In the genomic region with DNA sequence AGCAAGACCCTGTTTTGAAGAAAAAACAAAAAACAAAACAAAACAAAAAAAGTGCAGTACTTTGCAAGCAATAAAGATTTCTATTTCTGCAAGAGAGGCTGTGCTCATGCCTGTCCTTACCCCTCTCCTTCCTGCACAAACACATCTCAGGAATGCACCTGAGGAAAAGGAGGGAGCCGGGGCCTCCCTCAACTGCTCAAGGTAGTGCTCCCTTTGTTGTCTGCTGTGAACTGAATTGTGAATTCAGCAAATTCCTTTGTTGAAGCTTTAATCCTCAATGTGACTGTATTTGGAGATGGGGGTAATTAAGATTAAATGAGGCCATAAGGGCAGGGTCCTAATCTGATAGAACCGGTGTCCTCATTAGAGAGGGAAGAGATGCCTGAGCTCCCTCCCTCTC, we compare ENCODE assay signal across 19 cellular contexts. TPM values are rescaled to one million over a fixed set of nuclear protein-coding genes. Genes with fewer than 3 reads are reported as not detected.
DNase-seq lines count a peak whose midpoint lies in the region; ATAC-seq, FAIRE-seq and TF ChIP-seq lines count a peak whose summit lies in the region.
"Had no signal": no experiment of that assay in that cellular context is flagged by ENCODE, and none has a peak within 500 bp of the region (broad histone marks: within the 10 kb centered on the region; RNA-seq: fewer than 3 reads in every experiment).

No MANE protein-coding gene starts in this region.

- no peak for ATAC-seq in T-helper 17 cell

- intact Hi-C loops in esophagus squamous epithelium (cut with DNase I): no loop called here
- intact Hi-C loops in kidney (cut with DNase I): no loop called here

- H2AFZ ChIP-seq in astrocyte (ENCODE audit: low read depth, low read length): no peak overlapping the region

- H3K79me2 ChIP-seq in astrocyte (ENCODE audit: insufficient read depth, low read length): no peaks in the 10 kb centered on the region

- H3K36me3 Mint-ChIP-seq in astrocyte (ENCODE audit: low read depth, unreplicated experiment) (peaks cover 4% of the 10 kb centered on the region), T-helper 17 cell (ENCODE audit: low read depth) (no peaks in the 10 kb centered on the region)
- H3K36me3 Mint-ChIP-seq: CD4-positive, CD25-positive, alpha-beta regulatory T cell had no signal

- peak overlapping the region; percentile 46 for H3K9ac ChIP-seq in astrocyte (ENCODE audit: low read length)
- no peak overlapping the region for H3K9ac ChIP-seq in kidney (ENCODE audit: low read length in 2 of 2)

- H3K4me3 ChIP-seq in astrocyte (ENCODE audit: insufficient read depth, low read depth, low read length) (no peak overlapping the region), esophagus squamous epithelium (no peak overlapping the region), suprapubic skin (no peak overlapping the region), kidney (ENCODE audit: low read length in 2 of 2) (no peak overlapping the region)
- H3K4me3 ChIP-seq: HAP-1 had no signal

- H4K20me1 ChIP-seq in astrocyte (ENCODE audit: insufficient read depth, low read length): no peaks in the 10 kb centered on the region

- TF ChIP-seq POLR2A in esophagus squamous epithelium (IDR thresholded peaks at IDR 0.05) (no peak), suprapubic skin (IDR thresholded peaks at IDR 0.05) (no peak)

- TF ChIP-seq EP300 in suprapubic skin (IDR thresholded peaks at IDR 0.05): no peak

- peak; percentile 58 for DNase-seq in NCI-H82 treated with DMSO at 0.1 percent for 48 hours (lab: John Stamatoyannopoulos, UW; ENCODE audit: unreplicated experiment)
- DNase-seq in astrocyte (ENCODE audit: low read depth): no peak
- no peak for DNase-seq in esophagus squamous epithelium (lab: John Stamatoyannopoulos, UW)
- no peak for DNase-seq in suprapubic skin (ENCODE audit: low spot score in 2 of 2)
- DNase-seq in DMS 273 (lab: John Stamatoyannopoulos, UW; ENCODE audit: unreplicated experiment): no peak
- DNase-seq in kidney: no peak
- DNase-seq in T-helper 17 cell: no peak
- DNase-seq: CD4-positive, CD25-positive, alpha-beta regulatory T cell; DMS79; KBM-7; MM.1S; NCI-H1048; NCI-H1436; NCI-H187 treated with DMSO at 0.1 percent for 48 hours; NCI-H2107; NCI-H446 treated with DMSO at 0.1 percent for 48 hours; NCI-H774 had no signal

- no peaks in the 10 kb centered on the region for H3K27me3 ChIP-seq in astrocyte (ENCODE audit: insufficient read depth, low read length)
- H3K27me3 ChIP-seq in esophagus squamous epithelium: no peaks in the 10 kb centered on the region
- no peaks in the 10 kb centered on the region for H3K27me3 ChIP-seq in suprapubic skin

- H3K4me1 Mint-ChIP-seq in astrocyte (ENCODE audit: low read depth, unreplicated experiment) (peaks cover 16% of the 10 kb centered on the region), T-helper 17 cell (no peaks in the 10 kb centered on the region)
- H3K4me1 Mint-ChIP-seq: CD4-positive, CD25-positive, alpha-beta regulatory T cell had no signal

- H3K4me1 ChIP-seq in astrocyte (ENCODE audit: insufficient read depth, low read length) (peaks cover 32% of the 10 kb centered on the region), esophagus squamous epithelium (peaks cover 0 to 24% (median 0%) of the 10 kb centered on the region in 3 donors), suprapubic skin (no peaks in the 10 kb centered on the region), kidney (ENCODE audit: control insufficient read depth in 1 of 2, insufficient read depth in 1 of 2, low read depth in 1 of 2, low read length in 2 of 2) (no peaks in the 10 kb centered on the region)
- H3K4me1 ChIP-seq: HAP-1 had no signal

- TF ChIP-seq CTCF in astrocyte (IDR thresholded peaks at IDR 0.05; ENCODE audit: insufficient read depth, low read depth, low read length) (no peak), esophagus squamous epithelium (IDR thresholded peaks at IDR 0.05) (no peak), suprapubic skin (IDR thresholded peaks at IDR 0.05) (no peak), kidney (IDR thresholded peaks at IDR 0.05; ENCODE audit: borderline replicate concordance, extremely low read depth, insufficient read depth) (no peak)

- H3K4me2 ChIP-seq in astrocyte (ENCODE audit: low read length): no peak overlapping the region

- H3K4me3 Mint-ChIP-seq in astrocyte (ENCODE audit: unreplicated experiment): no peak overlapping the region
- no peak overlapping the region for H3K4me3 Mint-ChIP-seq in T-helper 17 cell
- H3K4me3 Mint-ChIP-seq: CD4-positive, CD25-positive, alpha-beta regulatory T cell had no signal

- no peaks in the 10 kb centered on the region for H3K27me3 Mint-ChIP-seq in astrocyte (ENCODE audit: low read depth, unreplicated experiment)
- H3K27me3 Mint-ChIP-seq in T-helper 17 cell: no peaks in the 10 kb centered on the region
- H3K27me3 Mint-ChIP-seq: CD4-positive, CD25-positive, alpha-beta regulatory T cell had no signal

- no peak for FAIRE-seq in astrocyte (lab: Jason Lieb, UNC)
- no peak for FAIRE-seq in kidney (lab: Jason Lieb, UNC)

- H3K27ac Mint-ChIP-seq in astrocyte (ENCODE audit: unreplicated experiment): no peak overlapping the region
- H3K27ac Mint-ChIP-seq in T-helper 17 cell: no peak overlapping the region
- H3K27ac Mint-ChIP-seq: CD4-positive, CD25-positive, alpha-beta regulatory T cell had no signal

- H3K36me3 ChIP-seq in astrocyte (ENCODE audit: insufficient read depth, low read length) (peaks cover 8% of the 10 kb centered on the region), esophagus squamous epithelium (peaks cover 0 to 10% (median 0%) of the 10 kb centered on the region in 3 donors), suprapubic skin (no peaks in the 10 kb centered on the region), kidney (ENCODE audit: control insufficient read depth in 1 of 2, insufficient read depth in 2 of 2, low read length in 2 of 2) (no peaks in the 10 kb centered on the region)

- H3K9me3 ChIP-seq in astrocyte (ENCODE audit: insufficient read depth, low read depth, low read length) (no peaks in the 10 kb centered on the region), esophagus squamous epithelium (no peaks in the 10 kb centered on the region), suprapubic skin (no peaks in the 10 kb centered on the region), kidney (ENCODE audit: control insufficient read depth in 1 of 2, low read length in 2 of 2) (no peaks in the 10 kb centered on the region), T-helper 17 cell (ENCODE audit: control insufficient read depth, low read length, poor library complexity, severe bottlenecking) (no peaks in the 10 kb centered on the region)
- H3K9me3 ChIP-seq: HAP-1 had no signal

- peaks cover 2% of the 10 kb centered on the region for H3K9me3 Mint-ChIP-seq in astrocyte (ENCODE audit: unreplicated experiment)

- H3K27ac ChIP-seq in astrocyte (ENCODE audit: low read depth, low read length) (peak overlapping the region; percentile 55), esophagus squamous epithelium (peak overlapping the region in 3 of 4 donors; percentile 36 to 73 (median 61)), suprapubic skin (peak overlapping the region; percentile 60), kidney (ENCODE audit: low read depth in 2 of 2, low read length in 2 of 2) (no peak overlapping the region)

- 57 to 81% methylated on average over 1 to 2 of the region's 2 CpGs for WGBS in esophagus squamous epithelium, 2 donors
- WGBS in suprapubic skin: 65% methylated on average over 2 of the region's 2 CpGs

RNA-seq across cellular contexts. Expression of gene FTSJ1, which starts 13.9 kb away (rescaled TPM):
- total RNA-seq in astrocyte (64.4 and 73.5 TPM in 2 replicates), esophagus squamous epithelium (10 to 100 TPM; 33.4 to 61.8 (median 45.8) TPM), suprapubic skin (10 to 100 TPM; 27.8 to 54.3 (median 47.9) TPM), kidney (33.9 TPM), T-helper 17 cell (10 to 100 TPM; 59.9 to 70.1 TPM)
- polyA plus RNA-seq in kidney (ENCODE audit: insufficient read depth, low read depth, low replicate concordance): 30.6 TPM

RNA-seq across cellular contexts. Expression of gene PORCN, which starts 18.9 kb away (rescaled TPM):
- total RNA-seq in astrocyte (30.3 and 30.5 TPM in 2 replicates), esophagus squamous epithelium (10 to 100 TPM; 11.2 to 25.8 (median 17.6) TPM), suprapubic skin (10 to 100 TPM; 16.7 to 34.5 (median 25.8) TPM), kidney (8.9 TPM), T-helper 17 cell (10 to 100 TPM; 13.3 to 18.0 TPM)
- polyA plus RNA-seq in kidney (ENCODE audit: insufficient read depth, low read depth, low replicate concordance): 11.7 TPM

RNA-seq across cellular contexts. Expression of gene SLC38A5, which starts 19.8 kb away (rescaled TPM):
- 36.0 and 51.6 TPM in 2 replicates for total RNA-seq in astrocyte
- total RNA-seq in esophagus squamous epithelium: 10 to 100 TPM in 3 of 4 donors, 1 to 10 TPM in 1; 9.6 to 25.4 (median 24.7) TPM
- 10 to 100 TPM; 24.2 to 63.0 (median 46.2) TPM for total RNA-seq in suprapubic skin
- 8.3 TPM for total RNA-seq in kidney
- polyA plus RNA-seq in kidney (ENCODE audit: insufficient read depth, low read depth, low replicate concordance): 2.9 TPM
- 10 to 100 TPM; 25.2 to 27.7 TPM for total RNA-seq in T-helper 17 cell
- total RNA-seq: HT1080 had no signal

RNA-seq across cellular contexts. Expression of gene EBP, which starts 31.7 kb away (rescaled TPM):
- total RNA-seq in astrocyte: 50.0 and 66.0 TPM in 2 replicates
- 100 to 1,000 TPM in 1 of 4 donors, 10 to 100 TPM in 3; 60.8 to 119 (median 87.1) TPM for total RNA-seq in esophagus squamous epithelium
- total RNA-seq in suprapubic skin: 10 to 100 TPM; 43.4 to 82.7 (median 71.9) TPM
- 33.8 TPM for total RNA-seq in kidney
- 164 TPM for polyA plus RNA-seq in kidney (ENCODE audit: insufficient read depth, low read depth, low replicate concordance)
- 10 to 100 TPM; 43.9 to 53.6 TPM for total RNA-seq in T-helper 17 cell

RNA-seq across cellular contexts. Expression of gene TBC1D25, which starts 49.6 kb away (rescaled TPM):
- 13.1 and 13.6 TPM in 2 replicates for total RNA-seq in astrocyte
- 10 to 100 TPM in 1 of 4 donors, 1 to 10 TPM in 3; 5.5 to 11.7 (median 8.5) TPM for total RNA-seq in esophagus squamous epithelium
- total RNA-seq in suprapubic skin: 10 to 100 TPM; 12.9 to 21.2 (median 17.3) TPM
- 16.3 TPM for total RNA-seq in kidney
- polyA plus RNA-seq in kidney (ENCODE audit: insufficient read depth, low read depth, low replicate concordance): 6.0 TPM
- 10 to 100 TPM; 23.2 to 31.3 TPM for total RNA-seq in T-helper 17 cell

Comparison
In these comparisons a context has a peak if more than half of its experiments do, and no peak if none do; other contexts are left out.
1. H3K27ac ChIP-seq: peak in astrocyte (single experiment), esophagus squamous epithelium (3 of 4) and suprapubic skin (single experiment); none in kidney (0 of 2).